ENCODE assay signal across 9 cellular contexts in genomic region chr14:69090187-69090789, GRCh38.
DNase-seq lines count a peak whose midpoint lies in the region; ATAC-seq and TF ChIP-seq lines count a peak whose summit lies in the region.
"Had no signal": no experiment of that assay in that cellular context is flagged by ENCODE, and none has a peak within 500 bp of the region (broad histone marks: within the 10 kb centered on the region; RNA-seq: fewer than 3 reads in every experiment).

No MANE protein-coding gene starts in this region.

- no peak overlapping the region for H3K4me3 ChIP-seq in thoracic aorta

- H3K27ac ChIP-seq in thoracic aorta: peak overlapping the region; percentile 86 to 94

- peaks cover 12% of the 10 kb centered on the region for H3K4me1 Mint-ChIP-seq in activated naive CD4-positive, alpha-beta T cell treated with anti-CD3 and anti-CD28 coated beads, Interleukin-2, amount 10 ng/mL, durations not matched to agents 7 days and 5 days

- no peaks in the 10 kb centered on the region for H3K9me3 ChIP-seq in thoracic aorta

- peaks cover 27% of the 10 kb centered on the region for H3K36me3 Mint-ChIP-seq in activated naive CD4-positive, alpha-beta T cell treated with anti-CD3 and anti-CD28 coated beads, Interleukin-2, amount 10 ng/mL, durations not matched to agents 7 days and 5 days

- H3K9me3 Mint-ChIP-seq in activated naive CD4-positive, alpha-beta T cell treated with anti-CD3 and anti-CD28 coated beads, Interleukin-2, amount 10 ng/mL, durations not matched to agents 7 days and 5 days: no peaks in the 10 kb centered on the region
- H3K9me3 Mint-ChIP-seq: activated naive CD4-positive, alpha-beta T cell treated with anti-CD3 and anti-CD28 coated beads, Interleukin-2, amount 50 U/mL, for 24 hours had no signal

- ATAC-seq in thoracic aorta (ENCODE audit: insufficient number of reproducible peaks, low FRiP score, low read depth) (no peak), GM18498 (IDR thresholded peaks at IDR 0.05; ENCODE audit: unreplicated experiment) (no peak), HG02642 (IDR thresholded peaks at IDR 0.05; ENCODE audit: poor library complexity, unreplicated experiment) (no peak)

- H3K27me3 ChIP-seq in thoracic aorta (replicated peaks; ENCODE audit: insufficient read depth): no peaks in the 10 kb centered on the region

- peaks cover 32 to 73% of the 10 kb centered on the region in 2 donors for H3K4me1 ChIP-seq in thoracic aorta (ENCODE audit: control insufficient read depth in 1 of 2, low read depth in 2 of 2)

- H3K27me3 Mint-ChIP-seq in activated naive CD4-positive, alpha-beta T cell treated with anti-CD3 and anti-CD28 coated beads, Interleukin-2, amount 10 ng/mL, durations not matched to agents 7 days and 5 days: no peaks in the 10 kb centered on the region
- H3K27me3 Mint-ChIP-seq: activated naive CD4-positive, alpha-beta T cell treated with anti-CD3 and anti-CD28 coated beads, Interleukin-2, amount 50 U/mL, for 24 hours had no signal

- peak; percentile 24 for DNase-seq in activated CD8-positive, alpha-beta memory T cell treated with anti-CD3 and anti-CD28 coated beads, Interleukin-2, amount 50 U/mL, for 4 hours
- no peak for DNase-seq in activated CD8-positive, alpha-beta memory T cell treated with anti-CD3 and anti-CD28 coated beads for 24 hours
- DNase-seq in NCI-H1092 (lab: John Stamatoyannopoulos, UW) (peak; percentile 20), iris pigment epithelial cell (ENCODE audit: low read depth) (peak; percentile 58), thoracic aorta (ENCODE audit: low spot score) (no peak)
- DNase-seq in activated naive CD4-positive, alpha-beta T cell treated with anti-CD3 and anti-CD28 coated beads, Interleukin-2, amount 10 ng/mL, durations not matched to agents 7 days and 5 days: peak; percentile 56

- H3K4me3 Mint-ChIP-seq in activated naive CD4-positive, alpha-beta T cell treated with anti-CD3 and anti-CD28 coated beads, Interleukin-2, amount 10 ng/mL, durations not matched to agents 7 days and 5 days: no peak overlapping the region
- H3K4me3 Mint-ChIP-seq: activated naive CD4-positive, alpha-beta T cell treated with anti-CD3 and anti-CD28 coated beads, Interleukin-2, amount 50 U/mL, for 24 hours had no signal

- H3K36me3 ChIP-seq in thoracic aorta: no peaks in the 10 kb centered on the region

- CTCF ChIA-PET in activated naive CD4-positive, alpha-beta T cell treated with anti-CD3 and anti-CD28 coated beads, Interleukin-2, amount 10 ng/mL, durations not matched to agents 7 days and 5 days (lab: Charles Lee): interaction anchor here (0.6 to 7.0 kb wide), 16 partner anchors 8 to 227 kb away, joined by 3 to 59 read pairs (median 4); no protein-coding TSS in a partner anchor

- peak; percentile 59 for TF ChIP-seq CTCF in thoracic aorta (IDR thresholded peaks at IDR 0.05)

- no peak overlapping the region for H3K27ac Mint-ChIP-seq in activated naive CD4-positive, alpha-beta T cell treated with anti-CD3 and anti-CD28 coated beads, Interleukin-2, amount 10 ng/mL, durations not matched to agents 7 days and 5 days
- H3K27ac Mint-ChIP-seq: activated naive CD4-positive, alpha-beta T cell treated with anti-CD3 and anti-CD28 coated beads, Interleukin-2, amount 50 U/mL, for 24 hours had no signal

Comparison
In these comparisons a context has a peak if more than half of its experiments do, and no peak if none do; other contexts are left out.
1. DNase-seq: peak in activated CD8-positive, alpha-beta memory T cell treated with anti-CD3 and anti-CD28 coated beads, Interleukin-2, amount 50 U/mL, for 4 hours (single experiment), NCI-H1092 (single experiment), activated naive CD4-positive, alpha-beta T cell treated with anti-CD3 and anti-CD28 coated beads, Interleukin-2, amount 10 ng/mL, durations not matched to agents 7 days and 5 days (single experiment) and iris pigment epithelial cell (single experiment); none in activated CD8-positive, alpha-beta memory T cell treated with anti-CD3 and anti-CD28 coated beads for 24 hours (single experiment) and thoracic aorta (single experiment).